10 cellular contexts compared by ENCODE assay signal in genomic region chrX:38220936-38221386, GRCh38. TPM values are rescaled to one million over a fixed set of nuclear protein-coding genes. Genes with fewer than 3 reads are reported as not detected.
A peak's percentile ranks its signal among the peaks of the same experiment; 100 is the strongest.
DNase-seq lines count a peak whose midpoint lies in the region; TF ChIP-seq lines count a peak whose summit lies in the region.
"Had no signal": no experiment of that assay in that cellular context is flagged by ENCODE, and none has a peak within 500 bp of the region (broad histone marks: within the 10 kb centered on the region; RNA-seq: fewer than 3 reads in every experiment).

No MANE protein-coding gene starts in this region.

- no peaks in the 10 kb centered on the region for H3K36me3 Mint-ChIP-seq in Caco-2 (ENCODE audit: insufficient read depth, unreplicated experiment)

- H3K9me3 Mint-ChIP-seq in Caco-2 (ENCODE audit: unreplicated experiment), result no peaks in the 10 kb centered on the region

- H3K4me3 ChIP-seq in Caco-2 (ENCODE audit: low read depth, low read length) (peak overlapping the region; percentile 49), SK-N-SH (ENCODE audit: low read depth in 2 of 2, low read length in 1 of 2) (peak overlapping the region; percentile 60 to 65), ovary (peak overlapping the region; percentile 34)

- H3K27ac ChIP-seq in SK-N-SH (ENCODE audit: low read depth in 2 of 2, low read length in 1 of 2) (no peak overlapping the region), ovary (no peak overlapping the region)
- H3K27ac ChIP-seq: VCaP had no signal

- H3K9me3 ChIP-seq in Caco-2 (no peaks in the 10 kb centered on the region), SK-N-SH (no peaks in the 10 kb centered on the region), ovary (no peaks in the 10 kb centered on the region)

- peak overlapping the region; percentile 87 for H2AFZ ChIP-seq in SK-N-SH (ENCODE audit: low read depth)

- TF ChIP-seq RAD21 in SK-N-SH (IDR thresholded peaks at IDR 0.05; ENCODE audit: low read length), result no peak

- POLR2A ChIA-PET in Caco-2 (lab: Charles Lee), result no interaction called here
- POLR2A ChIA-PET in SK-N-SH (lab: Yijun Ruan, JAX), result no interaction called here

- CTCF ChIA-PET in Caco-2 (lab: Charles Lee), result interaction anchor here (1.1 to 2.6 kb wide), 3 partner anchors 39 to 106 kb away, joined by 3 to 12 read pairs (median 9); partner anchors contain the start of gene RPGR
- CTCF ChIA-PET in SK-N-SH (lab: Yijun Ruan, JAX), result interaction anchor here (1.2 kb wide), 1 partner anchor 10 kb away, joined by 6 read pairs; no protein-coding TSS in a partner anchor

- no peak for DNase-seq in Caco-2
- no peak for DNase-seq in SK-N-SH
- peak; percentile 58 for DNase-seq in foreskin melanocyte
- DNase-seq in ovary, result peak in 1 of 5 donors; percentile 7
- DNase-seq in NCI-H2029 treated with DMSO at 0.1 percent for 48 hours (lab: John Stamatoyannopoulos, UW), result no peak
- no peak for DNase-seq in stimulated activated CD8-positive, alpha-beta memory T cell treated with anti-CD3 and anti-CD28 coated beads, Interleukin-4, amount 100 ng/mL, for 48 hours
- DNase-seq in KG1 (lab: John Stamatoyannopoulos, UW), result no peak
- no peak for DNase-seq in effector CD8-positive, alpha-beta T cell (lab: John Stamatoyannopoulos, UW)
- DNase-seq: stimulated activated naive CD4-positive, alpha-beta T cell treated with Interleukin-2 at 50 U/mL for 16 hours had no signal

- H3K36me3 ChIP-seq in Caco-2 (ENCODE audit: control insufficient read depth, insufficient read depth, low read length) (no peaks in the 10 kb centered on the region), SK-N-SH (replicated peaks in 1 of 2; ENCODE audit: control insufficient read depth in 1 of 2, insufficient read depth in 2 of 2, low read length in 1 of 2) (no peaks in the 10 kb centered on the region), ovary (no peaks in the 10 kb centered on the region)

- intact Hi-C loops in Caco-2 (cut with micrococcal nuclease; ENCODE audit: unreplicated experiment), result no loop called here
- intact Hi-C loops in ovary (cut with DNase I), result no loop called here

- peak overlapping the region; percentile 85 for H3K4me2 ChIP-seq in SK-N-SH

- H4K20me1 ChIP-seq in SK-N-SH (ENCODE audit: insufficient read depth), result no peaks in the 10 kb centered on the region

- H3K9ac ChIP-seq in SK-N-SH, result no peak overlapping the region; the same call in 1 of the 2 replicates

- H3K27me3 ChIP-seq in Caco-2 (replicated peaks; ENCODE audit: control insufficient read depth, insufficient read depth, low read length) (no peaks in the 10 kb centered on the region), SK-N-SH (ENCODE audit: insufficient read depth) (no peaks in the 10 kb centered on the region; the same call in 1 of the 2 replicates), ovary (no peaks in the 10 kb centered on the region)

- BruUV-seq in Caco-2 (replicated peaks; lab: Mats Ljungman, UMichigan), result no TSS peak

- peaks cover 7% of the 10 kb centered on the region; the same call in 1 of the 2 replicates for H3K79me2 ChIP-seq in SK-N-SH (ENCODE audit: insufficient read depth)

- H3F3A ChIP-seq in SK-N-SH (replicated peaks; ENCODE audit: insufficient read depth), result peaks cover 2% of the 10 kb centered on the region

- H3K9me2 ChIP-seq in SK-N-SH, result no peaks in the 10 kb centered on the region

- peaks cover 7% of the 10 kb centered on the region for H3K27me3 Mint-ChIP-seq in Caco-2 (ENCODE audit: insufficient read depth, unreplicated experiment)

- H3K4me3 Mint-ChIP-seq in Caco-2 (ENCODE audit: unreplicated experiment), result peak overlapping the region; percentile 65

- no peak for TF ChIP-seq CTCF in Caco-2 (IDR thresholded peaks at IDR 0.05; ENCODE audit: insufficient read depth in 1 of 2, low read depth in 1 of 2, low read length in 1 of 2, severe bottlenecking in 1 of 2, unreplicated experiment in 1 of 2)
- TF ChIP-seq CTCF in SK-N-SH (IDR thresholded peaks at IDR 0.05), result no peak
- TF ChIP-seq CTCF in ovary (IDR thresholded peaks at IDR 0.05), result no peak

- H3K4me1 ChIP-seq in Caco-2 (no peaks in the 10 kb centered on the region), SK-N-SH (ENCODE audit: control insufficient read depth in 1 of 2, insufficient read depth in 2 of 2, low read depth in 1 of 2, low read length in 1 of 2) (peaks cover 0 to 6% of the 10 kb centered on the region in 2 experiments; a peak in 1 of 4 replicates), ovary (ENCODE audit: insufficient read depth) (no peaks in the 10 kb centered on the region)

- TF ChIP-seq EP300 in SK-N-SH (IDR thresholded peaks at IDR 0.05; ENCODE audit: borderline replicate concordance in 1 of 2, low read depth in 1 of 2, low read length in 1 of 2) (no peak), ovary (IDR thresholded peaks at IDR 0.05) (no peak)

- no peaks in the 10 kb centered on the region for H3K4me1 Mint-ChIP-seq in Caco-2 (ENCODE audit: low read depth, unreplicated experiment)

- no peak for TF ChIP-seq POLR2A in ovary (IDR thresholded peaks at IDR 0.05)

- 8% methylated on average over 24 of the region's 24 CpGs for WGBS in SK-N-SH (ENCODE audit: low lambda C conversion rate)
- 25 to 41% (median 33%) methylated on average over 24 of the region's 24 CpGs for WGBS in ovary, 3 donors

- H3K27ac Mint-ChIP-seq in Caco-2 (ENCODE audit: unreplicated experiment), result no peak overlapping the region

TF ChIP-seq in SK-N-SH, 30 proteins besides CTCF, POLR2A, EP300 and RAD21:
- TF ChIP-seq REST (IDR thresholded peaks at IDR 0.05; ENCODE audit: low read depth, low read length), result no peak
- no peak for TF ChIP-seq MAX (IDR thresholded peaks at IDR 0.05; ENCODE audit: low read depth)
- no peak for TF ChIP-seq IRF3 (IDR thresholded peaks at IDR 0.05; ENCODE audit: low read depth, low read length)
- no peak for TF ChIP-seq MEF2A (IDR thresholded peaks at IDR 0.05; ENCODE audit: borderline replicate concordance, low read depth)
- no peak for TF ChIP-seq PBX3 (IDR thresholded peaks at IDR 0.05)
- TF ChIP-seq USF2 (IDR thresholded peaks at IDR 0.05; ENCODE audit: borderline replicate concordance, low read depth, low read length), result no peak
- TF ChIP-seq RCOR1 (IDR thresholded peaks at IDR 0.05; ENCODE audit: low read length), result no peak
- TF ChIP-seq TEAD4 (IDR thresholded peaks at IDR 0.05; ENCODE audit: borderline replicate concordance, insufficient read depth), result no peak

RNA-seq across cellular contexts. Expression of gene SRPX, which starts 0.3 kb away (rescaled TPM):
- total RNA-seq in Caco-2 (2022), result 1.7 and 2.2 TPM in 2 replicates
- polyA plus RNA-seq in SK-N-SH (2012; rRNA removed), result 85.5 and 124 TPM in 2 replicates
- polyA plus RNA-seq in SK-N-SH (2012; cell fraction: cytosol; rRNA removed), result 105 and 136 TPM in 2 replicates
- polyA plus RNA-seq in SK-N-SH (2012; cell fraction: nucleus; rRNA removed), result 55.7 and 81.8 TPM in 2 replicates
- 10 to 100 TPM in 4 of 7 donors, 1 to 10 TPM in 3; 2.1 to 56.6 (median 14.9) TPM for total RNA-seq in ovary
- polyA plus RNA-seq in ovary, result 100 to 1,000 TPM in 1 of 2 donors, 10 to 100 TPM in 1; 18.1 to 108 TPM
